Comparison of ENCODE assay signal across 1 cellular context in genomic region chr12:25493682-25494081, GRCh38.
TF ChIP-seq lines count a peak whose summit lies in the region.

No MANE protein-coding gene starts in this region.

TF ChIP-seq in GM23338, 12 proteins besides CTCF, POLR2A, EP300 and RAD21:
- TF ChIP-seq ZNF462 (CRISPR knock-in tag; IDR thresholded peaks at IDR 0.05) (no peak), EZH2phosphoT487 (IDR thresholded peaks at IDR 0.05; ENCODE audit: unreplicated experiment) (no peak), REST (IDR thresholded peaks at IDR 0.05; ENCODE audit: unreplicated experiment) (no peak), CREB1 (CRISPR knock-in tag; IDR thresholded peaks at IDR 0.05; ENCODE audit: low read depth) (no peak), ZNF331 (CRISPR knock-in tag; IDR thresholded peaks at IDR 0.05; ENCODE audit: low read depth) (no peak), EZH2 (IDR thresholded peaks at IDR 0.05; ENCODE audit: low read depth, unreplicated experiment) (no peak), JUNB (IDR thresholded peaks at IDR 0.05; ENCODE audit: unreplicated experiment) (no peak), ETS1 (IDR thresholded peaks at IDR 0.05) (no peak)
TF ChIP-seq in GM23338: peak in this region for 0.
